In the genomic region with DNA sequence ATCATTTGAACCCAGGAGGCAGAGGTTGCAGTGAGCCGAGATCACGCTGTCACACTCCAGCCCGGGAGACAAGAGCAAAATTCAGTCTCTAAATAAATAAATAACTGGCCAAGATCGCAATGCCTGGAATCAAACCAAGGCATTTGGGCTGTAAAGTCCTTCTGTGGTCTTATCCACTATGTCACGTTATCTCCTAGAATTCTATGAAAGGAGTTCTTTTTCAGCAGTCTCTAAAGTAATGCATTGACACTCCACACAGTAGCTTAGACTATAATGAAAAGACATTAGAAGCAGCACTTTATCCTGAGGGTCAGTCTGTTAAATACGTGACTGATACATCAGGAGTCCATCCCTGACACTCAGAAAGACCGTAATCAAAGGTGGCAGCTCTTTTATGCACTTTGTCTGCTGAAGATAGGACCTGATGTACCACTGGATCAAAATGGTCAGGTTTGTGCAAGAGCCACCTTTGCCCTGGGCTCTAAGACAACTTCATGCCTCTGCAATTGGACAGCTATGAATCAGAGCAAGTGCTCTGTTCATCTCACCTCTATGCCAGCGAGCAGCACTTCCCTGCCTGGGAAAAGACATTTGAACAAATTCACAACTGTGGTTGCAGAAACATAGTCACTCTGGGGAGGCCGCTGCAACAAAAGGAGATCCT, we compare ENCODE assay signal across 3 cellular contexts.
A peak's percentile ranks its signal among the peaks of the same experiment; 100 is the strongest.
TF ChIP-seq lines count a peak whose summit lies in the region.

No MANE protein-coding gene starts in this region.

TF ChIP-seq in GM23338, 12 proteins besides CTCF, POLR2A, EP300 and RAD21 (continues in another document):
- no peak for TF ChIP-seq POLR2AphosphoS5 (IDR thresholded peaks at IDR 0.05; ENCODE audit: low read depth)
- TF ChIP-seq ZNF114 (CRISPR knock-in tag; IDR thresholded peaks at IDR 0.05), result no peak
- no peak for TF ChIP-seq STAT1 (IDR thresholded peaks at IDR 0.05; ENCODE audit: unreplicated experiment)
- no peak for TF ChIP-seq NANOG (IDR thresholded peaks at IDR 0.05; ENCODE audit: borderline replicate concordance)
- no peak for TF ChIP-seq REST (IDR thresholded peaks at IDR 0.05; ENCODE audit: unreplicated experiment)
- TF ChIP-seq JUNB (IDR thresholded peaks at IDR 0.05; ENCODE audit: unreplicated experiment), result no peak

TF ChIP-seq in H1, 55 proteins besides CTCF, POLR2A, EP300 and RAD21:
- TF ChIP-seq CREB1 (IDR thresholded peaks at IDR 0.05) (no peak), CHD2 (IDR thresholded peaks at IDR 0.05; ENCODE audit: low read length) (no peak), TCF12 (IDR thresholded peaks at IDR 0.05; ENCODE audit: low read depth, low read length) (no peak), CTBP2 (IDR thresholded peaks at IDR 0.05; ENCODE audit: borderline replicate concordance, insufficient read depth, insufficient read length, low read length) (no peak), JUN (IDR thresholded peaks at IDR 0.05; ENCODE audit: low read depth, low read length) (no peak)
TF ChIP-seq in H1: peak in this region for 0.

TF ChIP-seq in liver, 16 proteins besides CTCF, POLR2A, EP300 and RAD21:
- TF ChIP-seq EGR1 (IDR thresholded peaks at IDR 0.05; ENCODE audit: low read depth in 2 of 2), result no peak
- TF ChIP-seq FOXA2 (IDR thresholded peaks at IDR 0.05), result peak; percentile 39
- TF ChIP-seq, protein P1, sequence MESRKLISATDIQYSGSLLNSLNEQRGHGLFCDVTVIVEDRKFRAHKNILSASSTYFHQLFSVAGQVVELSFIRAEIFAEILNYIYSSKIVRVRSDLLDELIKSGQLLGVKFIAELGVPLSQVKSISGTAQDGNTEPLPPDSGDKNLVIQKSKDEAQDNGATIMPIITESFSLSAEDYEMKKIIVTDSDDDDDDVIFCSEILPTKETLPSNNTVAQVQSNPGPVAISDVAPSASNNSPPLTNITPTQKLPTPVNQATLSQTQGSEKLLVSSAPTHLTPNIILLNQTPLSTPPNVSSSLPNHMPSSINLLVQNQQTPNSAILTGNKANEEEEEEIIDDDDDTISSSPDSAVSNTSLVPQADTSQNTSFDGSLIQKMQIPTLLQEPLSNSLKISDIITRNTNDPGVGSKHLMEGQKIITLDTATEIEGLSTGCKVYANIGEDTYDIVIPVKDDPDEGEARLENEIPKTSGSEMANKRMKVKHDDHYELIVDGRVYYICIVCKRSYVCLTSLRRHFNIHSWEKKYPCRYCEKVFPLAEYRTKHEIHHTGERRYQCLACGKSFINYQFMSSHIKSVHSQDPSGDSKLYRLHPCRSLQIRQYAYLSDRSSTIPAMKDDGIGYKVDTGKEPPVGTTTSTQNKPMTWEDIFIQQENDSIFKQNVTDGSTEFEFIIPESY (IDR thresholded peaks at IDR 0.05), result peak; percentile 53
- peak; percentile 78 to 88 for TF ChIP-seq RXRA (IDR thresholded peaks at IDR 0.05)
- peak; percentile 71 for TF ChIP-seq YY1 (IDR thresholded peaks at IDR 0.05)
- TF ChIP-seq HNF4A (conservative IDR thresholded peaks at IDR 0.05), result peak; percentile 92 to 96
- TF ChIP-seq NR2F2 (IDR thresholded peaks at IDR 0.05), result no peak
- TF ChIP-seq JUND (IDR thresholded peaks at IDR 0.05), result peak; percentile 43 to 84
- TF ChIP-seq FOXA1 (IDR thresholded peaks at IDR 0.05), result no peak
- peak; percentile 73 for TF ChIP-seq SP1 (IDR thresholded peaks at IDR 0.05)
- TF ChIP-seq HNF4G (IDR thresholded peaks at IDR 0.05), result peak; percentile 74
- TF ChIP-seq MAX (IDR thresholded peaks at IDR 0.05), result peak; percentile 50
- peak; percentile 61 for TF ChIP-seq REST (IDR thresholded peaks at IDR 0.05)
